ENCODE assay signal across 2 cellular contexts in genomic region chr16:12879812-12880211, GRCh38.
TF ChIP-seq lines count a peak whose summit lies in the region.

No MANE protein-coding gene starts in this region.

TF ChIP-seq in SK-N-SH, 30 proteins besides CTCF, POLR2A, EP300 and RAD21 (continued from another document):
- TF ChIP-seq, protein P1, sequence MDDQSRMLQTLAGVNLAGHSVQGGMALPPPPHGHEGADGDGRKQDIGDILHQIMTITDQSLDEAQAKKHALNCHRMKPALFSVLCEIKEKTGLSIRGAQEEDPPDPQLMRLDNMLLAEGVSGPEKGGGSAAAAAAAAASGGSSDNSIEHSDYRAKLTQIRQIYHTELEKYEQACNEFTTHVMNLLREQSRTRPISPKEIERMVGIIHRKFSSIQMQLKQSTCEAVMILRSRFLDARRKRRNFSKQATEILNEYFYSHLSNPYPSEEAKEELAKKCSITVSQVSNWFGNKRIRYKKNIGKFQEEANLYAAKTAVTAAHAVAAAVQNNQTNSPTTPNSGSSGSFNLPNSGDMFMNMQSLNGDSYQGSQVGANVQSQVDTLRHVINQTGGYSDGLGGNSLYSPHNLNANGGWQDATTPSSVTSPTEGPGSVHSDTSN (IDR thresholded peaks at IDR 0.05), result no peak

TF ChIP-seq in SK-N-SH treated with all-trans-retinoic acid at 6 μM for 48 hours, 23 proteins besides CTCF, POLR2A, EP300 and RAD21 (continued from another document):
- TF ChIP-seq, protein P2, sequence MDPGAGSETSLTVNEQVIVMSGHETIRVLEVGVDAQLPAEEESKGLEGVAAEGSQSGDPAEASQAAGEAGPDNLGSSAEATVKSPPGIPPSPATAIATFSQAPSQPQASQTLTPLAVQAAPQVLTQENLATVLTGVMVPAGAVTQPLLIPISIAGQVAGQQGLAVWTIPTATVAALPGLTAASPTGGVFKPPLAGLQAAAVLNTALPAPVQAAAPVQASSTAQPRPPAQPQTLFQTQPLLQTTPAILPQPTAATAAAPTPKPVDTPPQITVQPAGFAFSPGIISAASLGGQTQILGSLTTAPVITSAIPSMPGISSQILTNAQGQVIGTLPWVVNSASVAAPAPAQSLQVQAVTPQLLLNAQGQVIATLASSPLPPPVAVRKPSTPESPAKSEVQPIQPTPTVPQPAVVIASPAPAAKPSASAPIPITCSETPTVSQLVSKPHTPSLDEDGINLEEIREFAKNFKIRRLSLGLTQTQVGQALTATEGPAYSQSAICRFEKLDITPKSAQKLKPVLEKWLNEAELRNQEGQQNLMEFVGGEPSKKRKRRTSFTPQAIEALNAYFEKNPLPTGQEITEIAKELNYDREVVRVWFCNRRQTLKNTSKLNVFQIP (CRISPR knock-in tag; IDR thresholded peaks at IDR 0.05; ENCODE audit: borderline replicate concordance, low read depth), result no peak
- TF ChIP-seq ISL1 (CRISPR knock-in tag; IDR thresholded peaks at IDR 0.05) (no peak), CSRNP3 (CRISPR knock-in tag; IDR thresholded peaks at IDR 0.05) (no peak)
